ENCODE assay signal across 9 cellular contexts in the genomic region with DNA sequence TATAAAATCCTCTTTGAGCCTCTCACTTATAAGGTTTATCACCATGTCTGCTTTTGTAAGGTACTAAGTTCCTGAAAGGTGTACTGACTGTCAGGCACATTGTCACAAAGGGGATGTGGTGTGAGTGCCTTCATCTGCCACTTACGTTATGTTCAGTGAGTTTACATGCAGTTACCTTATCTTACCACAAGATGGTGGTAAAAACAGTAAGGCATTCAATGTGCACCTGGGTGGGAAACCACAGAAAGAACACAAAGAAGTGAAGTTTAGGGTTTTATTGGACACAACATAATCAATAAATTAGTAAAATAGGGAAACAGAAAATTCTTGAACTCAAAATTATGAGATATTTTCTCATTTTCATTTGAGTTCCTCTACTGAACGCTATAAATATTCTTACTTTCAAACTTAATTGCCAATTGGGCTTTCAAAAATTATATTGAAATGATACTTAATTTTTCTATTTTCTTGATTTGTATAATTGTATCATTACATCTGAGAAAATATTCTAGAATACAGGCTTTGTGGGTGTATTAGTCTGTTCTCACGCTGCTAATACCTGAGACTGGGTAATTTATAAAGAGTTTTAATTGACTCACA.
A peak's percentile ranks its signal among the peaks of the same experiment; 100 is the strongest.
DNase-seq lines count a peak whose midpoint lies in the region; ATAC-seq and TF ChIP-seq lines count a peak whose summit lies in the region.
"Had no signal": no experiment of that assay in that cellular context is flagged by ENCODE, and none has a peak within 500 bp of the region (broad histone marks: within the 10 kb centered on the region; RNA-seq: fewer than 3 reads in every experiment).

No MANE protein-coding gene starts in this region.

- TF ChIP-seq POLR2A in esophagus squamous epithelium (IDR thresholded peaks at IDR 0.05): no peak

- ATAC-seq in GM21825 (IDR thresholded peaks at IDR 0.05; ENCODE audit: unreplicated experiment): peak; percentile 97

- intact Hi-C loops in esophagus squamous epithelium (cut with DNase I): no loop called here

- no peaks in the 10 kb centered on the region for H3K36me3 ChIP-seq in esophagus squamous epithelium
- no peaks in the 10 kb centered on the region for H3K36me3 ChIP-seq in osteoblast (ENCODE audit: insufficient read depth, low read length)
- H3K36me3 ChIP-seq: BLaER1 had no signal

- no peak overlapping the region for H3K4me3 ChIP-seq in Jurkat, Clone E6-1 (ENCODE audit: low read length)
- H3K4me3 ChIP-seq in esophagus squamous epithelium (no peak overlapping the region), osteoblast (ENCODE audit: insufficient read depth, low read length) (no peak overlapping the region)
- H3K4me3 ChIP-seq: BLaER1 had no signal

- H3K27ac ChIP-seq in esophagus squamous epithelium: no peak overlapping the region
- H3K27ac ChIP-seq in osteoblast (ENCODE audit: low read depth, low read length): no peak overlapping the region
- H3K27ac ChIP-seq: BLaER1 had no signal

- no peaks in the 10 kb centered on the region for H3K9me3 ChIP-seq in esophagus squamous epithelium
- H3K9me3 ChIP-seq in osteoblast (ENCODE audit: low read depth, low read length): no peaks in the 10 kb centered on the region
- H3K9me3 ChIP-seq: BLaER1 had no signal

- WGBS in esophagus squamous epithelium, 2 donors: 47 to 62% methylated on average over 3 of the region's 3 CpGs

- H3K27me3 ChIP-seq in esophagus squamous epithelium (no peaks in the 10 kb centered on the region), osteoblast (ENCODE audit: insufficient read depth, low read length) (no peaks in the 10 kb centered on the region)
- H3K27me3 ChIP-seq: BLaER1 had no signal

- H3K4me1 ChIP-seq in esophagus squamous epithelium: no peaks in the 10 kb centered on the region
- H3K4me1 ChIP-seq in osteoblast (ENCODE audit: insufficient read depth, low read length): no peaks in the 10 kb centered on the region
- H3K4me1 ChIP-seq: BLaER1 had no signal

- H4K20me1 ChIP-seq in osteoblast (ENCODE audit: insufficient read depth, low read length): no peaks in the 10 kb centered on the region
- H4K20me1 ChIP-seq: BLaER1 had no signal

- H3K4me2 ChIP-seq in osteoblast (ENCODE audit: insufficient read depth, low read length): no peak overlapping the region
- H3K4me2 ChIP-seq: BLaER1 had no signal

- H3K79me2 ChIP-seq in osteoblast (ENCODE audit: insufficient read depth, low read length): no peaks in the 10 kb centered on the region

- DNase-seq in DMS 273 (lab: John Stamatoyannopoulos, UW; ENCODE audit: unreplicated experiment) (peak; percentile 57), DMS 273 treated with DMSO at 0.1 percent for 48 hours (lab: John Stamatoyannopoulos, UW) (no peak), RPMI8226 (peak; percentile 42), esophagus squamous epithelium (lab: John Stamatoyannopoulos, UW) (no peak), osteoblast (ENCODE audit: insufficient read length, low spot score, missing footprints) (no peak)
- peak; percentile 69 for DNase-seq in Jurkat, Clone E6-1 (ENCODE audit: low read depth, low spot score)
- no peak for DNase-seq in NK-92 treated with Interleukin-12 subunit alpha and Interleukin-12 subunit beta, amount 100 ng/mL, for 24 hours (lab: John Stamatoyannopoulos, UW)

- H2AFZ ChIP-seq in osteoblast (ENCODE audit: low read length): no peak overlapping the region

- peak in 5 of 6 experiments; percentile 58 to 80 (median 70) for TF ChIP-seq CTCF in esophagus squamous epithelium (IDR thresholded peaks at IDR 0.05)
- peak; percentile 49 for TF ChIP-seq CTCF in osteoblast (IDR thresholded peaks at IDR 0.05; ENCODE audit: extremely low read depth, low read depth, low read length)

Comparison
In these comparisons a context has a peak if more than half of its experiments do, and no peak if none do; other contexts are left out.
1. DNase-seq: peak in DMS 273 (single experiment), Jurkat, Clone E6-1 (single experiment) and RPMI8226 (single experiment); none in DMS 273 treated with DMSO at 0.1 percent for 48 hours (single experiment), esophagus squamous epithelium (single experiment), osteoblast (single experiment) and NK-92 treated with Interleukin-12 subunit alpha and Interleukin-12 subunit beta, amount 100 ng/mL, for 24 hours (single experiment).